Comparison of ENCODE assay signal across 17 cellular contexts in the genomic region with DNA sequence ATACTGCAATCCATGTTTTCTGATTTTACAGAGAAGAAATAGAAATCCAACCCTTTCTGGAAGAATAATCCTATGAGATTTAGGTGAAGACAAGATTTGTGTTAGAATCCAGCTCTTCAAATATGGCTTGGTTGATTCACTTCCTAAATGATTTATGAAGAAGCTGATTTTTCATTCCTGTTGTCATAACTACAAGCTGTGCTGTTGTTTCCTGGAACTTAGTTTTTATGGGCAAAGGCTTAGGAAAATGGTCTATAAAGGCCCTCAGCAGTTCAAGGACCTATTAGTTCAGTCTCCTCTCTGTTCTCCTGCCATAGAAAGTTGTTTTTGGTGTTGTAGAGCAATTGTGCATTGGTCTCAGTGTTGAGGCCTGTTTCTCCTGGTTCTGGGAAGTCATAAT.
A peak's percentile ranks its signal among the peaks of the same experiment; 100 is the strongest.
DNase-seq lines count a peak whose midpoint lies in the region; ATAC-seq and TF ChIP-seq lines count a peak whose summit lies in the region.
"Had no signal": no experiment of that assay in that cellular context is flagged by ENCODE, and none has a peak within 500 bp of the region (broad histone marks: within the 10 kb centered on the region; RNA-seq: fewer than 3 reads in every experiment).

No MANE protein-coding gene starts in this region.

- H3K9ac ChIP-seq in PC-3 (ENCODE audit: low read length), result 0 out of 2 replicates have a peak overlapping the region, but pooled peaks have one; percentile 10

- no peaks in the 10 kb centered on the region for H3K9me3 ChIP-seq in A673 (ENCODE audit: low read depth, low read length, poor library complexity, severe bottlenecking)
- H3K9me3 ChIP-seq in PC-3 (ENCODE audit: low read length), result no peaks in the 10 kb centered on the region
- no peaks in the 10 kb centered on the region for H3K9me3 ChIP-seq in psoas muscle
- no peaks in the 10 kb centered on the region for H3K9me3 ChIP-seq in CD4-positive, alpha-beta memory T cell (ENCODE audit: control insufficient read depth in 1 of 2, low read length in 2 of 2)

- BruUV-seq in A673 (replicated peaks; lab: Mats Ljungman, UMichigan) (no TSS peak), PC-3 (replicated peaks; lab: Mats Ljungman, UMichigan) (no TSS peak)

- no peaks in the 10 kb centered on the region for H3K9me2 ChIP-seq in PC-3 (replicated peaks; ENCODE audit: low read length)

- H3K4me1 Mint-ChIP-seq in stimulated activated effector memory CD8-positive, alpha-beta T cell treated with anti-CD3 and anti-CD28 coated beads, Interleukin-12 subunit alpha, Interleukin-12 subunit beta, amount 100 ng/mL, for 72 hours, result no peaks in the 10 kb centered on the region
- H3K4me1 Mint-ChIP-seq in CD4-positive, alpha-beta memory T cell, result peaks cover 0 to 3% (median 0%) of the 10 kb centered on the region in 4 donors

- no peaks in the 10 kb centered on the region for H3K36me3 Mint-ChIP-seq in stimulated activated effector memory CD8-positive, alpha-beta T cell treated with anti-CD3 and anti-CD28 coated beads, Interleukin-12 subunit alpha, Interleukin-12 subunit beta, amount 100 ng/mL, for 72 hours
- H3K36me3 Mint-ChIP-seq in CD4-positive, alpha-beta memory T cell, result no peaks in the 10 kb centered on the region

- DNase-seq in A673 (ENCODE audit: low spot score) (peak; percentile 46), PC-3 (peak; percentile 45), fibroblast of the aortic adventitia (ENCODE audit: low read depth) (peak; percentile 60), psoas muscle (no peak)
- no peak for DNase-seq in stimulated activated effector memory CD8-positive, alpha-beta T cell treated with anti-CD3 and anti-CD28 coated beads, Interleukin-12 subunit alpha, Interleukin-12 subunit beta, amount 100 ng/mL, for 72 hours (ENCODE audit: low spot score in 2 of 2)
- no peak for DNase-seq in CD4-positive, alpha-beta memory T cell
- DNase-seq: activated T-cell treated with anti-CD3 and anti-CD28 coated beads for 4 hours, DMS79, hypothalamus, mesendoderm, NCI-H524 treated with DMSO at 0.1 percent for 48 hours, SHP77, WERI-Rb-1 had no signal

- peaks cover 5 to 9% of the 10 kb centered on the region in 2 donors for H3K27me3 Mint-ChIP-seq in CD4-positive, alpha-beta memory T cell

- peak overlapping the region; percentile 18 for H3K27ac ChIP-seq in A673 (ENCODE audit: low read depth, low read length, poor library complexity, severe bottlenecking)
- H3K27ac ChIP-seq in PC-3 (ENCODE audit: low read length), result peak overlapping the region; percentile 41
- peak overlapping the region; percentile 32 for H3K27ac ChIP-seq in psoas muscle
- H3K27ac ChIP-seq in CD4-positive, alpha-beta memory T cell (ENCODE audit: low read depth, low read length), result no peak overlapping the region
- H3K27ac ChIP-seq: WERI-Rb-1 had no signal

- no peaks in the 10 kb centered on the region for H3F3A ChIP-seq in PC-3 (ENCODE audit: low read length, unreplicated experiment)

- TF ChIP-seq CTCF in A673 (conservative IDR thresholded peaks at IDR 0.05; ENCODE audit: low read depth, low read length) (no peak), PC-3 (conservative IDR thresholded peaks at IDR 0.05; ENCODE audit: low read depth, low read length) (no peak), fibroblast of the aortic adventitia (IDR thresholded peaks at IDR 0.05; ENCODE audit: insufficient read depth, low read length) (no peak), psoas muscle (IDR thresholded peaks at IDR 0.05) (no peak)

- H3K27ac Mint-ChIP-seq in stimulated activated effector memory CD8-positive, alpha-beta T cell treated with anti-CD3 and anti-CD28 coated beads, Interleukin-12 subunit alpha, Interleukin-12 subunit beta, amount 100 ng/mL, for 72 hours, result no peak overlapping the region
- no peak overlapping the region for H3K27ac Mint-ChIP-seq in CD4-positive, alpha-beta memory T cell
- H3K27ac Mint-ChIP-seq: GM23338 had no signal

- no peaks in the 10 kb centered on the region for H3K9me3 Mint-ChIP-seq in stimulated activated effector memory CD8-positive, alpha-beta T cell treated with anti-CD3 and anti-CD28 coated beads, Interleukin-12 subunit alpha, Interleukin-12 subunit beta, amount 100 ng/mL, for 72 hours
- H3K9me3 Mint-ChIP-seq in CD4-positive, alpha-beta memory T cell, result no peaks in the 10 kb centered on the region

- H2AFZ ChIP-seq in PC-3 (ENCODE audit: low read length), result no peak overlapping the region
- H2AFZ ChIP-seq: GM23338 had no signal

- no peak overlapping the region for H3K4me3 Mint-ChIP-seq in stimulated activated effector memory CD8-positive, alpha-beta T cell treated with anti-CD3 and anti-CD28 coated beads, Interleukin-12 subunit alpha, Interleukin-12 subunit beta, amount 100 ng/mL, for 72 hours
- H3K4me3 Mint-ChIP-seq in CD4-positive, alpha-beta memory T cell, result no peak overlapping the region
- H3K4me3 Mint-ChIP-seq: GM23338 had no signal

- no peaks in the 10 kb centered on the region for H4K20me1 ChIP-seq in PC-3 (ENCODE audit: low read length)

- H3K36me3 ChIP-seq in A673 (ENCODE audit: insufficient read depth, low read length, poor library complexity, severe bottlenecking), result no peaks in the 10 kb centered on the region
- no peaks in the 10 kb centered on the region for H3K36me3 ChIP-seq in PC-3 (ENCODE audit: low read depth, low read length)
- no peaks in the 10 kb centered on the region for H3K36me3 ChIP-seq in psoas muscle (ENCODE audit: insufficient read depth in 1 of 2, low read depth in 1 of 2)
- H3K36me3 ChIP-seq in CD4-positive, alpha-beta memory T cell (ENCODE audit: insufficient read depth, low read length), result no peaks in the 10 kb centered on the region
- H3K36me3 ChIP-seq: WERI-Rb-1 had no signal

- H3K4me3 ChIP-seq in A673 (ENCODE audit: low read depth, low read length, poor library complexity, severe bottlenecking), result no peak overlapping the region
- no peak overlapping the region for H3K4me3 ChIP-seq in PC-3 (ENCODE audit: low read length)
- H3K4me3 ChIP-seq in fibroblast of the aortic adventitia (ENCODE audit: low read depth, low read length), result no peak overlapping the region
- no peak overlapping the region for H3K4me3 ChIP-seq in psoas muscle
- no peak overlapping the region for H3K4me3 ChIP-seq in CD4-positive, alpha-beta memory T cell (ENCODE audit: low read length in 2 of 2)
- H3K4me3 ChIP-seq: GM12878, GM23338 had no signal

- intact Hi-C loops in A673 (cut with micrococcal nuclease; ENCODE audit: unreplicated experiment), result loop anchor here (5.0 to 10.0 kb wide), 2 partner anchors 282 to 619 kb away; no protein-coding TSS in a partner anchor
- intact Hi-C loops in PC-3 (cut with micrococcal nuclease), result loop anchor here (10.0 kb wide), 1 partner anchor 269 kb away; no protein-coding TSS in a partner anchor
- intact Hi-C loops in psoas muscle (cut with DNase I), result loop anchor here (5.0 to 10.0 kb wide), 3 partner anchors 197 to 462 kb away; no protein-coding TSS in a partner anchor
- intact Hi-C loops in CD4-positive, alpha-beta memory T cell (cut with micrococcal nuclease), result no loop called here

- CTCF ChIA-PET in A673 (lab: Charles Lee), result no interaction called here
- CTCF ChIA-PET in PC-3 (lab: Charles Lee), result interaction anchor here (0.6 to 0.9 kb wide), 4 partner anchors 11 to 339 kb away, joined by 3 to 5 read pairs (median 4); no protein-coding TSS in a partner anchor
- CTCF ChIA-PET in CD4-positive, alpha-beta memory T cell (lab: Charles Lee; ENCODE audit: partially characterized antibody), result interaction anchor here (0.9 to 6.5 kb wide), 7 partner anchors 8 to 621 kb away, joined by 3 to 37 read pairs (median 4); no protein-coding TSS in a partner anchor

- POLR2A ChIA-PET in A673 (lab: Charles Lee; ENCODE audit: low non-redundant PET), result no interaction called here
- POLR2A ChIA-PET in PC-3 (lab: Charles Lee; ENCODE audit: unreplicated experiment), result no interaction called here
- POLR2A ChIA-PET in CD4-positive, alpha-beta memory T cell (lab: Charles Lee; ENCODE audit: partially characterized antibody), result no interaction called here

- H3K4me1 ChIP-seq in A673 (ENCODE audit: insufficient read depth, low read length, poor library complexity, severe bottlenecking), result peaks cover 55% of the 10 kb centered on the region
- H3K4me1 ChIP-seq in PC-3 (ENCODE audit: insufficient read depth, low read length), result peaks cover 13% of the 10 kb centered on the region
- peaks cover 4% of the 10 kb centered on the region for H3K4me1 ChIP-seq in psoas muscle
- no peaks in the 10 kb centered on the region for H3K4me1 ChIP-seq in CD4-positive, alpha-beta memory T cell (ENCODE audit: insufficient read depth, low read length)

- H3K79me2 ChIP-seq in PC-3 (ENCODE audit: low read length), result no peaks in the 10 kb centered on the region

- peak overlapping the region; percentile 57 for H3K4me2 ChIP-seq in PC-3 (ENCODE audit: low read length)
- H3K4me2 ChIP-seq: GM23338 had no signal

- ATAC-seq in PC-3 (peak; percentile 56), psoas muscle (peak in 2 of 4 donors; percentile 27 to 43), HG02840 (IDR thresholded peaks at IDR 0.05; ENCODE audit: low FRiP score, unreplicated experiment) (no peak), GM19463 (IDR thresholded peaks at IDR 0.05; ENCODE audit: unreplicated experiment) (no peak)
- no peak for ATAC-seq in stimulated activated effector memory CD8-positive, alpha-beta T cell treated with anti-CD3 and anti-CD28 coated beads, Interleukin-12 subunit alpha, Interleukin-12 subunit beta, amount 100 ng/mL, for 72 hours
- ATAC-seq: GM23338 had no signal

- H3K27me3 ChIP-seq in A673 (replicated peaks; ENCODE audit: insufficient read depth, low read depth, low read length, poor library complexity) (no peaks in the 10 kb centered on the region), PC-3 (ENCODE audit: low read length) (no peaks in the 10 kb centered on the region), psoas muscle (ENCODE audit: insufficient read depth in 3 of 3, low read length in 2 of 3) (no peaks in the 10 kb centered on the region)
- H3K27me3 ChIP-seq in CD4-positive, alpha-beta memory T cell (ENCODE audit: insufficient read depth, low read length), result no peaks in the 10 kb centered on the region

Comparison
In these comparisons a context has a peak if more than half of its experiments do, and no peak if none do; other contexts are left out.
1. DNase-seq: peak in A673 (single experiment), PC-3 (single experiment) and fibroblast of the aortic adventitia (single experiment); none in psoas muscle (0 of 2), stimulated activated effector memory CD8-positive, alpha-beta T cell treated with anti-CD3 and anti-CD28 coated beads, Interleukin-12 subunit alpha, Interleukin-12 subunit beta, amount 100 ng/mL, for 72 hours (0 of 2) and CD4-positive, alpha-beta memory T cell (0 of 5).